1 cellular context compared by ENCODE assay signal in the genomic region with DNA sequence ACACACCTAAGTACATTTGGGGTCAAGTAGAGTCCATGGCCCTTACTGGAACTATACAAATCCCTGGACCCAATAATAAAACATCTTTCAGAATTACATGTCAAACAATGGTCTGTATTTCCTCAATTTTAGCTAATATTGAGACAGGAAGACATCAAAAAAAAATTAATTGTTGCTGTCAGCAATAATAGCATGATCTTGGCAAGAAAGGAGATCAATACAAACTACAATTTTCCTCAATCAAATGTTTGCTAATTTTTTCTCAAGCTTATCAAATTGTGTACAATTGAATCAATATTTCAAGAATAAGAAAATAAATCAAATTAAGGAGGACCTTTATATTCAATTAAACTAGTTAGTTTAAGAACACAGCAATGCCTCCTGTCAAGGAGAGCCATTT.
A peak's percentile ranks its signal among the peaks of the same experiment; 100 is the strongest.
TF ChIP-seq lines count a peak whose summit lies in the region.

No MANE protein-coding gene starts in this region.

TF ChIP-seq in HepG2, 621 proteins besides CTCF, POLR2A, EP300 and RAD21 (continued from another document):
- TF ChIP-seq MATR3 (CRISPR knock-in tag; IDR thresholded peaks at IDR 0.05) (no peak), SKIL (CRISPR knock-in tag; IDR thresholded peaks at IDR 0.05; ENCODE audit: borderline replicate concordance) (no peak), AKAP8 (CRISPR knock-in tag; IDR thresholded peaks at IDR 0.05) (no peak), ZNF839 (CRISPR knock-in tag; IDR thresholded peaks at IDR 0.05; ENCODE audit: borderline replicate concordance) (no peak), MBD4 (IDR thresholded peaks at IDR 0.05; ENCODE audit: borderline replicate concordance, low read length) (no peak), SOX5 (CRISPR knock-in tag; IDR thresholded peaks at IDR 0.05; ENCODE audit: borderline replicate concordance) (no peak), PATZ1 (CRISPR knock-in tag; IDR thresholded peaks at IDR 0.05) (no peak), MAFK (conservative IDR thresholded peaks at IDR 0.05 in 1 of 2, IDR thresholded peaks at IDR 0.05 in 1 of 2; ENCODE audit: low read length in 2 of 2) (peak in 1 of 2 experiments; percentile 39; a peak in 1 of 4 replicates), HOXA7 (CRISPR knock-in tag; IDR thresholded peaks at IDR 0.05) (no peak), POGK (CRISPR knock-in tag; conservative IDR thresholded peaks at IDR 0.05) (no peak)
